ENCODE assay signal across 19 cellular contexts in the genomic region with DNA sequence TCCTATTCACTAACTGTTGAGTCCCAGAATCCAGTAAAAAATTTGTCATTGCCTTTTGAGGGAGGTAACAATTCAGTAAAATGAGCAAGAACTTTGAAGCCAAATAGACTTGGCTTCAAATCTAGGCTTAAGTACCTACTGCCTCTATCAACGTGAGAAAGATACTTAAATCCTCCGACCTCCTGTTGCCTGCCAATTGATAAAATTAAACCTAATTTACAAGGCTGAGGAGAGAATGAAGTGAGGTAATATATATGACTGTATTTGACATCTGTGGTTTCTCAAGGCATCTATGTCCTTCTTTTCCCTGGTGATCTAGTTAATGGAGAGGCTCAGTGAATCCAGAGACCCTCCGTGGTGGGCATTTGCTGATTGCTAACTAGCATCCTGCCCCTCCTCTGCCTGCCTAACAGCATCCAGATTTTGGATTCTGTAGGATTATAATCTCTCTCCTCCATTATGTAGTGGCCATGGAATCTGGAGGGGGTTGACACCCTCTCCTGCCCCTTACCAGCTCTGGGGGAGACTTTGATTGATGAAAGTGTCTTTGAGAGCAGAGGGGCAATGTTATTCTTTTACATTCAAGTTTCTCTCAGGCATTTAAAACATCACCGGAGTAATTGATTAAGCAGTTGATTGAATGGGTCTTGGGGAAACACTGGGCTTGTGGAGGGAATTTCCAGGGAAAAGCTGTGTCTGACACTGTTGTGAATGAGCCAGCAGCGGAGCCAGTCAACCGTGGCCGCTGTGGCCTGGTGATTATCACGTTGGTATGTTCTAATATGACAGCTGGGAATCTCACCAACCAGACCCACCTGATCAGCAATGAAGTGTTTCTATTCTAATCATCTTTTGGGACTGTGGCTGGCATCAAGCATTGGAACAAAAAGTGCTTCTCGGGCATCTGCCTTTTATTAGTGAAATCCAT.
A peak's percentile ranks its signal among the peaks of the same experiment; 100 is the strongest.
DNase-seq lines count a peak whose midpoint lies in the region; ATAC-seq and TF ChIP-seq lines count a peak whose summit lies in the region.
"Had no signal": no experiment of that assay in that cellular context is flagged by ENCODE, and none has a peak within 500 bp of the region (broad histone marks: within the 10 kb centered on the region; RNA-seq: fewer than 3 reads in every experiment).

No MANE protein-coding gene starts in this region.

- peak; percentile 19 for DNase-seq in NCI-H2171 treated with DMSO at 0.1 percent for 48 hours (lab: John Stamatoyannopoulos, UW)
- DNase-seq in NCI-H2171 (lab: John Stamatoyannopoulos, UW), result no peak
- DNase-seq in glomerular visceral epithelial cell (ENCODE audit: extremely low spot score), result peak; percentile 13
- peak; percentile 2 for DNase-seq in myocyte (ENCODE audit: low read depth)
- DNase-seq in NCI-H2081 treated with DMSO at 0.1 percent for 48 hours (lab: John Stamatoyannopoulos, UW), result no peak
- DNase-seq in foreskin fibroblast, result no peak
- DNase-seq: activated CD4-positive, alpha-beta T cell treated with anti-CD3 and anti-CD28 coated beads, Interleukin-2, amount 10 ng/mL, durations not matched to agents 24 days and 14 days; activated CD8-positive, alpha-beta memory T cell treated with anti-CD3 and anti-CD28 coated beads, Interleukin-2, amount 10 ng/mL, durations not matched to agents 7 days and 5 days; activated naive CD8-positive, alpha-beta T cell treated with anti-CD3 and anti-CD28 coated beads for 36 hours; Calu3; effector memory CD8-positive, alpha-beta T cell; esophagus squamous epithelium; mammary epithelial cell; NCI-H1436 treated with DMSO at 0.1 percent for 48 hours; NCI-H2227 treated with DMSO at 0.1 percent for 48 hours; substantia nigra had no signal

- no peak for TF ChIP-seq CTCF in foreskin fibroblast (IDR thresholded peaks at IDR 0.05; ENCODE audit: low read depth, low read length)

- no peak for ATAC-seq in HG02884 (IDR thresholded peaks at IDR 0.05; ENCODE audit: unreplicated experiment)
- ATAC-seq: activated CD8-positive, alpha-beta memory T cell treated with anti-CD3 and anti-CD28 coated beads, Interleukin-2, amount 10 ng/mL, durations not matched to agents 7 days and 5 days; effector memory CD8-positive, alpha-beta T cell; sciatic nerve had no signal

- H3K27me3 ChIP-seq in HUES48 (ENCODE audit: control insufficient read depth, insufficient read depth, low read length), result no peaks in the 10 kb centered on the region
- H3K27me3 ChIP-seq: esophagus squamous epithelium had no signal

- H3K4me1 ChIP-seq in HUES48 (ENCODE audit: control insufficient read depth, insufficient read depth, low read length), result peaks cover 19% of the 10 kb centered on the region
- H3K4me1 ChIP-seq: esophagus squamous epithelium had no signal

- H3K4me3 ChIP-seq in HUES48 (ENCODE audit: low read depth, low read length), result no peak overlapping the region
- no peak overlapping the region for H3K4me3 ChIP-seq in foreskin fibroblast (ENCODE audit: low read depth in 1 of 2, low read length in 2 of 2)
- H3K4me3 ChIP-seq: esophagus squamous epithelium had no signal

- H3K9ac ChIP-seq in HUES48 (ENCODE audit: low read depth, low read length), result no peak overlapping the region

- no peaks in the 10 kb centered on the region for H3K9me3 ChIP-seq in HUES48 (ENCODE audit: control insufficient read depth, insufficient read depth, low read length)
- H3K9me3 ChIP-seq: esophagus squamous epithelium had no signal

- peak overlapping the region; percentile 14 for H3K27ac ChIP-seq in HUES48 (ENCODE audit: low read depth, low read length)
- H3K27ac ChIP-seq: esophagus squamous epithelium had no signal

- H3K36me3 ChIP-seq in HUES48 (ENCODE audit: control insufficient read depth, insufficient read depth, low read length), result no peaks in the 10 kb centered on the region
- H3K36me3 ChIP-seq: esophagus squamous epithelium had no signal

Comparison
In these comparisons a context has a peak if more than half of its experiments do, and no peak if none do; other contexts are left out.
1. DNase-seq: peak in NCI-H2171 treated with DMSO at 0.1 percent for 48 hours (single experiment), glomerular visceral epithelial cell (single experiment) and myocyte (single experiment); none in NCI-H2171 (single experiment), NCI-H2081 treated with DMSO at 0.1 percent for 48 hours (single experiment) and foreskin fibroblast (0 of 2).